Comparison of ENCODE assay signal across 8 cellular contexts in genomic region chr13:27362064-27362751, GRCh38.
DNase-seq lines count a peak whose midpoint lies in the region; ATAC-seq and TF ChIP-seq lines count a peak whose summit lies in the region.

No MANE protein-coding gene starts in this region.

- H3K36me3 ChIP-seq in OCI-LY1 (ENCODE audit: insufficient read depth, low read length) (no peaks in the 10 kb centered on the region), esophagus muscularis mucosa (no peaks in the 10 kb centered on the region), muscle layer of duodenum (ENCODE audit: control insufficient read depth in 1 of 2, insufficient read depth in 2 of 2, low read length in 2 of 2) (no peaks in the 10 kb centered on the region)

- no peak overlapping the region for H2AFZ ChIP-seq in OCI-LY1 (ENCODE audit: low read length)

- DNase-seq in CD1c-positive myeloid dendritic cell (ENCODE audit: extremely low spot score) = peak; percentile 85
- DNase-seq in GM19240 (ENCODE audit: insufficient read length, low spot score) = peak; percentile 71
- DNase-seq in activated T-cell treated with anti-CD3 and anti-CD28 coated beads for 48 hours (ENCODE audit: low read depth) = peak; percentile 78
- peak; percentile 95 for DNase-seq in esophagus muscularis mucosa (ENCODE audit: extremely low spot score)
- peak; percentile 90 for DNase-seq in stimulated activated CD8-positive, alpha-beta memory T cell treated with anti-CD3 and anti-CD28 coated beads, Interleukin-4, amount 100 ng/mL, for 48 hours

- no peak for TF ChIP-seq EP300 in esophagus muscularis mucosa (IDR thresholded peaks at IDR 0.05)

- peak; percentile 84 for TF ChIP-seq CTCF in OCI-LY1 (IDR thresholded peaks at IDR 0.05; ENCODE audit: low read length)
- TF ChIP-seq CTCF in esophagus muscularis mucosa (IDR thresholded peaks at IDR 0.05) = peak; percentile 89 to 97 (median 90)

- no peak overlapping the region for H3K9ac ChIP-seq in OCI-LY1 (ENCODE audit: low read length)

- peak overlapping the region; percentile 43 for H3K4me2 ChIP-seq in OCI-LY1 (ENCODE audit: low read length)

- no peaks in the 10 kb centered on the region for H4K20me1 ChIP-seq in OCI-LY1 (ENCODE audit: insufficient read depth, low read length)

- H3K27me3 ChIP-seq in OCI-LY1 (ENCODE audit: insufficient read depth, low read length) (no peaks in the 10 kb centered on the region), esophagus muscularis mucosa (peaks cover 0 to 17% (median 0%) of the 10 kb centered on the region in 4 donors), muscle layer of duodenum (ENCODE audit: low read depth, low read length) (no peaks in the 10 kb centered on the region)

- H3K9me3 ChIP-seq in OCI-LY1 (ENCODE audit: low read length) (no peaks in the 10 kb centered on the region), esophagus muscularis mucosa (no peaks in the 10 kb centered on the region), muscle layer of duodenum (ENCODE audit: control insufficient read depth in 1 of 2, low read length in 2 of 2) (no peaks in the 10 kb centered on the region)

- no peaks in the 10 kb centered on the region for H3K79me2 ChIP-seq in OCI-LY1 (ENCODE audit: insufficient read depth, low read length)

- H3K27ac ChIP-seq in OCI-LY1 (ENCODE audit: low read depth, low read length, poor library complexity, severe bottlenecking) (no peak overlapping the region), esophagus muscularis mucosa (replicated peaks in 1 of 4) (no peak overlapping the region), muscle layer of duodenum (ENCODE audit: low read length) (no peak overlapping the region)

- H3K4me1 ChIP-seq in OCI-LY1 (ENCODE audit: insufficient read depth, low read length, severe bottlenecking) (no peaks in the 10 kb centered on the region), esophagus muscularis mucosa (peaks cover 10 to 29% (median 20%) of the 10 kb centered on the region in 4 donors), muscle layer of duodenum (ENCODE audit: control insufficient read depth in 1 of 2, insufficient read depth in 2 of 2, low read length in 2 of 2) (peaks cover 0 to 4% of the 10 kb centered on the region in 2 donors)

- no peak for TF ChIP-seq POLR2A in esophagus muscularis mucosa (IDR thresholded peaks at IDR 0.05; ENCODE audit: low read depth)

- intact Hi-C loops in esophagus muscularis mucosa (cut with DNase I) = loop anchor here (5.0 kb wide), 1 partner anchor 620 kb away; no protein-coding TSS in a partner anchor

- H3K9me2 ChIP-seq in OCI-LY1 (ENCODE audit: low read depth, low read length) = no peaks in the 10 kb centered on the region

- H3K4me3 ChIP-seq in OCI-LY1 (ENCODE audit: low read depth, low read length, poor library complexity, severe bottlenecking) (peak overlapping the region; percentile 25), esophagus muscularis mucosa (peak overlapping the region; percentile 51 to 62 (median 60)), muscle layer of duodenum (ENCODE audit: low read depth in 1 of 2, low read length in 2 of 2) (peak overlapping the region; percentile 65 to 69)

- ATAC-seq in HG03575 (IDR thresholded peaks at IDR 0.05; ENCODE audit: extremely low read depth, insufficient number of reproducible peaks, low FRiP score, unreplicated experiment) = peak; percentile 61

- no peaks in the 10 kb centered on the region for H3F3A ChIP-seq in OCI-LY1 (ENCODE audit: insufficient read depth, low read length)

- WGBS in esophagus muscularis mucosa = 7% methylated on average over 17 of the region's 36 CpGs
